In the genomic region with DNA sequence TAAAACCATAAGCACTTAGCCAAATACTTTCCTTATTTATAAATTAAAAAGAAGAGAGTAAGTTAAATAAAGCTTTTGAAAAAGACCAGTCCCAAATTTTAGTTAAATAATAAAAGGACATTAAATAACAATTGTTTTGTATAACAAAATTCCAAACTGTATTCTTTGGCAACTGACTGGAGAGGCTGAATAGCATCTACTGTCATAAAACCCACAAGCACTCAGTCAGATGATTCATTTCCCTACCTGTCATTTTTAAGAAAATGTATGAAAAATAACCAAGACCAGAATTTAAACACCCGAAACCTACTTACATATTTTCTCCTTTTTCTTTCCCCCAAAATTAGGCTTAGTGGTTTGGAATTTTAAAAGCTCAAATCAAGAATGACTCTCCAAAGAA, we compare ENCODE assay signal across 15 cellular contexts.
"Had no signal": no experiment of that assay in that cellular context is flagged by ENCODE, and none has a peak within 500 bp of the region (broad histone marks: within the 10 kb centered on the region; RNA-seq: fewer than 3 reads in every experiment).

No MANE protein-coding gene starts in this region.

- H3K27me3 ChIP-seq: body of pancreas, sigmoid colon, spleen had no signal

- H3K4me1 ChIP-seq: body of pancreas, parathyroid adenoma, sigmoid colon, spleen had no signal

- H3K4me3 ChIP-seq: body of pancreas, sigmoid colon, SK-N-MC, spleen had no signal

- H3K27ac ChIP-seq: body of pancreas, parathyroid adenoma, sigmoid colon, SK-N-MC, spleen had no signal

- H3K9ac ChIP-seq: parathyroid adenoma had no signal

- H3K27ac Mint-ChIP-seq: activated CD4-positive, alpha-beta memory T cell treated with anti-CD3 and anti-CD28 coated beads for 36 hours; effector memory CD8-positive, alpha-beta T cell; memory B cell; naive thymus-derived CD8-positive, alpha-beta T cell had no signal

- H3K9me3 ChIP-seq: body of pancreas, sigmoid colon, spleen had no signal

- H3K36me3 ChIP-seq: sigmoid colon, spleen had no signal

- H3K36me3 Mint-ChIP-seq: activated CD4-positive, alpha-beta memory T cell treated with anti-CD3 and anti-CD28 coated beads for 36 hours; memory B cell; naive thymus-derived CD8-positive, alpha-beta T cell had no signal

- H3K9me3 Mint-ChIP-seq: activated CD4-positive, alpha-beta memory T cell treated with anti-CD3 and anti-CD28 coated beads for 36 hours; activated T-cell treated with anti-CD3 and anti-CD28 coated beads, Interleukin-2, amount 50 U/mL, for 4 hours; effector memory CD8-positive, alpha-beta T cell; memory B cell; naive thymus-derived CD8-positive, alpha-beta T cell had no signal

- DNase-seq: activated CD4-positive, alpha-beta memory T cell treated with anti-CD3 and anti-CD28 coated beads for 36 hours; activated naive CD4-positive, alpha-beta T cell treated with Interleukin-2 at 50 U/mL for 16 hours; activated T-cell treated with anti-CD3 and anti-CD28 coated beads, Interleukin-2, amount 50 U/mL, for 4 hours; amniotic stem cell; cerebellar nuclear complex; effector memory CD8-positive, alpha-beta T cell; naive thymus-derived CD8-positive, alpha-beta T cell; sigmoid colon; spleen; T1000 had no signal

- H3K4me1 Mint-ChIP-seq: memory B cell had no signal

- ATAC-seq: effector memory CD8-positive, alpha-beta T cell; left lobe of liver; naive thymus-derived CD8-positive, alpha-beta T cell had no signal

- H3K4me3 Mint-ChIP-seq: activated CD4-positive, alpha-beta memory T cell treated with anti-CD3 and anti-CD28 coated beads for 36 hours; activated T-cell treated with anti-CD3 and anti-CD28 coated beads, Interleukin-2, amount 50 U/mL, for 4 hours; effector memory CD8-positive, alpha-beta T cell; memory B cell; naive thymus-derived CD8-positive, alpha-beta T cell had no signal

- H3K27me3 Mint-ChIP-seq: activated CD4-positive, alpha-beta memory T cell treated with anti-CD3 and anti-CD28 coated beads for 36 hours; effector memory CD8-positive, alpha-beta T cell had no signal
